ENCODE assay signal across 9 cellular contexts in the genomic region with DNA sequence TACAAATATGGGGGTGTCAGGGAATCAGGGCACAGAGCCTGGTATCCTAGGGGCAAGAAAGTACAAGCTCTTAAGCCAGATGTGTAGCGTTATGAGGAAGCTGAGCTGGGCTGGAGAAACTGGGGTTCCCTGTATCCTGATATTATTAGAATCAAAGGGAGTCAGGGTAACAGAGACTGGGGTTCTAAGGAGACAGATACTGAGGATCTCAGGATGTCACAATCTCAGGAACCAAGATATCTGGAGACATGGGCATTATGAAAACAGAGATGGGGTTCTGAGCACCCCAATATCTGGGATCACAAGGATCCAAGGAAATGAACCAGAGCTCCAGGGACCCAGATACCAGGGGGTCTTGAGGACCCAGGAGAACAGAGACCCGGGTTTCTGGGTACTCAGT. TPM values are rescaled to one million over a fixed set of nuclear protein-coding genes. Genes with fewer than 3 reads are reported as not detected.
DNase-seq lines count a peak whose midpoint lies in the region; ATAC-seq and TF ChIP-seq lines count a peak whose summit lies in the region.
"Had no signal": no experiment of that assay in that cellular context is flagged by ENCODE, and none has a peak within 500 bp of the region (broad histone marks: within the 10 kb centered on the region; RNA-seq: fewer than 3 reads in every experiment).

No MANE protein-coding gene starts in this region.

- peak overlapping the region; percentile 85 to 92 for H3K4me3 Mint-ChIP-seq in effector memory CD8-positive, alpha-beta T cell

- peak overlapping the region; percentile 84 to 100 (median 96) for H3K9ac ChIP-seq in BLaER1 treated with 17β-estradiol and CSF1 and Interleukin-3, amounts not matched to agents 10 nM and 100 nM
- peak overlapping the region; percentile 80 for H3K9ac ChIP-seq in OCI-LY1 (ENCODE audit: low read length)
- no peak overlapping the region for H3K9ac ChIP-seq in neural cell (ENCODE audit: low read length)

- H3K4me1 Mint-ChIP-seq in effector memory CD8-positive, alpha-beta T cell (ENCODE audit: low read depth in 2 of 2), result peaks cover 57 to 63% of the 10 kb centered on the region in 2 donors

- H3K9me3 Mint-ChIP-seq in effector memory CD8-positive, alpha-beta T cell, result no peaks in the 10 kb centered on the region

- no peak for TF ChIP-seq CTCF in OCI-LY1 (IDR thresholded peaks at IDR 0.05; ENCODE audit: low read length)
- no peak for TF ChIP-seq CTCF in neural cell (IDR thresholded peaks at IDR 0.05; ENCODE audit: poor library complexity, severe bottlenecking)

- H2AFZ ChIP-seq in OCI-LY1 (ENCODE audit: low read length) (no peak overlapping the region), neural cell (ENCODE audit: low read depth, low read length) (no peak overlapping the region)

- no peak for TF ChIP-seq EP300 in neural cell (conservative IDR thresholded peaks at IDR 0.05; ENCODE audit: poor library complexity, severe bottlenecking)

- H3K27me3 ChIP-seq in BLaER1 treated with 17β-estradiol and CSF1 and Interleukin-3, amounts not matched to agents 10 nM and 100 nM, result no peaks in the 10 kb centered on the region
- H3K27me3 ChIP-seq in OCI-LY1 (ENCODE audit: insufficient read depth, low read length) (no peaks in the 10 kb centered on the region; the same call in 1 of the 2 replicates), neural cell (ENCODE audit: insufficient read depth, low read depth, low read length) (peaks cover 83% of the 10 kb centered on the region)

- H3K79me2 ChIP-seq in OCI-LY1 (ENCODE audit: insufficient read depth, low read length) (no peaks in the 10 kb centered on the region), neural cell (replicated peaks; ENCODE audit: insufficient read depth, low read length) (no peaks in the 10 kb centered on the region)

- H3K27ac Mint-ChIP-seq in effector memory CD8-positive, alpha-beta T cell, result peak overlapping the region; percentile 94 to 97

- no peak for ATAC-seq in effector memory CD8-positive, alpha-beta T cell (replicated peaks)
- ATAC-seq in HG02970 (IDR thresholded peaks at IDR 0.05; ENCODE audit: low FRiP score, unreplicated experiment), result no peak
- ATAC-seq in GM21619 (IDR thresholded peaks at IDR 0.05; ENCODE audit: unreplicated experiment), result no peak
- no peak for ATAC-seq in GM19351 (IDR thresholded peaks at IDR 0.05; ENCODE audit: unreplicated experiment)

- H3K4me2 ChIP-seq in BLaER1 treated with 17β-estradiol and CSF1 and Interleukin-3, amounts not matched to agents 10 nM and 100 nM, result peak overlapping the region; percentile 85 to 100 (median 99)
- H3K4me2 ChIP-seq in OCI-LY1 (ENCODE audit: low read length) (peak overlapping the region; percentile 94), neural cell (ENCODE audit: low read length) (no peak overlapping the region)

- peak overlapping the region; percentile 68 to 100 (median 94) for H3K4me3 ChIP-seq in BLaER1 treated with 17β-estradiol and CSF1 and Interleukin-3, amounts not matched to agents 10 nM and 100 nM
- peak overlapping the region; percentile 84 for H3K4me3 ChIP-seq in OCI-LY1 (ENCODE audit: low read depth, low read length, poor library complexity, severe bottlenecking)
- H3K4me3 ChIP-seq in neural cell (ENCODE audit: low read length), result peak overlapping the region; percentile 37

- peaks cover 4 to 39% (median 32%) of the 10 kb centered on the region in 11 experiments; a peak in 17 of 22 replicates for H3K36me3 ChIP-seq in BLaER1 treated with 17β-estradiol and CSF1 and Interleukin-3, amounts not matched to agents 10 nM and 100 nM
- H3K36me3 ChIP-seq in OCI-LY1 (ENCODE audit: insufficient read depth, low read length) (peaks cover 6% of the 10 kb centered on the region; the same call in 1 of the 2 replicates), neural cell (ENCODE audit: insufficient read depth, low read length) (no peaks in the 10 kb centered on the region)

- no peaks in the 10 kb centered on the region for H3K27me3 Mint-ChIP-seq in effector memory CD8-positive, alpha-beta T cell

- H4K20me1 ChIP-seq in BLaER1 treated with 17β-estradiol and CSF1 and Interleukin-3, amounts not matched to agents 10 nM and 100 nM, result peaks cover 0 to 25% (median 15%) of the 10 kb centered on the region in 11 experiments; a peak in 13 of 22 replicates
- H4K20me1 ChIP-seq in OCI-LY1 (ENCODE audit: insufficient read depth, low read length), result no peaks in the 10 kb centered on the region
- H4K20me1 ChIP-seq in neural cell (ENCODE audit: insufficient read depth), result no peaks in the 10 kb centered on the region

- H3K27ac ChIP-seq in BLaER1 treated with 17β-estradiol and CSF1 and Interleukin-3, amounts not matched to agents 10 nM and 100 nM, result peak overlapping the region; percentile 76 to 100 (median 96)
- peak overlapping the region; percentile 95 for H3K27ac ChIP-seq in OCI-LY1 (ENCODE audit: low read depth, low read length, poor library complexity, severe bottlenecking)
- H3K27ac ChIP-seq in neural cell (ENCODE audit: low read length), result no peak overlapping the region

- peaks cover 12% of the 10 kb centered on the region for H3F3A ChIP-seq in OCI-LY1 (ENCODE audit: insufficient read depth, low read length)
- no peaks in the 10 kb centered on the region for H3F3A ChIP-seq in neural cell (ENCODE audit: insufficient read depth, low read length, poor library complexity, severe bottlenecking)

- H3K9me2 ChIP-seq in OCI-LY1 (ENCODE audit: low read depth, low read length) (no peaks in the 10 kb centered on the region), neural cell (ENCODE audit: insufficient read depth, low read length) (no peaks in the 10 kb centered on the region)

- DNase-seq in effector memory CD8-positive, alpha-beta T cell, result no peak
- no peak for DNase-seq in stimulated activated CD8-positive, alpha-beta memory T cell treated with anti-CD3 and anti-CD28 coated beads, Interleukin-4, amount 100 ng/mL, for 48 hours
- DNase-seq: NCI-H526 treated with DMSO at 0.1 percent for 48 hours had no signal

- no peaks in the 10 kb centered on the region for H3K9me3 ChIP-seq in BLaER1 treated with 17β-estradiol and CSF1 and Interleukin-3, amounts not matched to agents 10 nM and 100 nM (replicated peaks in 1 of 11)
- H3K9me3 ChIP-seq in OCI-LY1 (ENCODE audit: low read length), result no peaks in the 10 kb centered on the region
- H3K9me3 ChIP-seq in neural cell (ENCODE audit: low read length), result no peaks in the 10 kb centered on the region

- H3K4me1 ChIP-seq in BLaER1 treated with 17β-estradiol and CSF1 and Interleukin-3, amounts not matched to agents 10 nM and 100 nM, result peaks cover 36 to 73% (median 62%) of the 10 kb centered on the region in 10 experiments
- H3K4me1 ChIP-seq in OCI-LY1 (ENCODE audit: insufficient read depth, low read length, severe bottlenecking), result peaks cover 63% of the 10 kb centered on the region

- no peak for TF ChIP-seq RAD21 in neural cell (conservative IDR thresholded peaks at IDR 0.05)

- H3K36me3 Mint-ChIP-seq in effector memory CD8-positive, alpha-beta T cell (ENCODE audit: insufficient read depth), result peaks cover 68% of the 10 kb centered on the region

TF ChIP-seq in neural cell, 6 proteins besides CTCF, POLR2A, EP300 and RAD21:
- TF ChIP-seq, protein P1, sequence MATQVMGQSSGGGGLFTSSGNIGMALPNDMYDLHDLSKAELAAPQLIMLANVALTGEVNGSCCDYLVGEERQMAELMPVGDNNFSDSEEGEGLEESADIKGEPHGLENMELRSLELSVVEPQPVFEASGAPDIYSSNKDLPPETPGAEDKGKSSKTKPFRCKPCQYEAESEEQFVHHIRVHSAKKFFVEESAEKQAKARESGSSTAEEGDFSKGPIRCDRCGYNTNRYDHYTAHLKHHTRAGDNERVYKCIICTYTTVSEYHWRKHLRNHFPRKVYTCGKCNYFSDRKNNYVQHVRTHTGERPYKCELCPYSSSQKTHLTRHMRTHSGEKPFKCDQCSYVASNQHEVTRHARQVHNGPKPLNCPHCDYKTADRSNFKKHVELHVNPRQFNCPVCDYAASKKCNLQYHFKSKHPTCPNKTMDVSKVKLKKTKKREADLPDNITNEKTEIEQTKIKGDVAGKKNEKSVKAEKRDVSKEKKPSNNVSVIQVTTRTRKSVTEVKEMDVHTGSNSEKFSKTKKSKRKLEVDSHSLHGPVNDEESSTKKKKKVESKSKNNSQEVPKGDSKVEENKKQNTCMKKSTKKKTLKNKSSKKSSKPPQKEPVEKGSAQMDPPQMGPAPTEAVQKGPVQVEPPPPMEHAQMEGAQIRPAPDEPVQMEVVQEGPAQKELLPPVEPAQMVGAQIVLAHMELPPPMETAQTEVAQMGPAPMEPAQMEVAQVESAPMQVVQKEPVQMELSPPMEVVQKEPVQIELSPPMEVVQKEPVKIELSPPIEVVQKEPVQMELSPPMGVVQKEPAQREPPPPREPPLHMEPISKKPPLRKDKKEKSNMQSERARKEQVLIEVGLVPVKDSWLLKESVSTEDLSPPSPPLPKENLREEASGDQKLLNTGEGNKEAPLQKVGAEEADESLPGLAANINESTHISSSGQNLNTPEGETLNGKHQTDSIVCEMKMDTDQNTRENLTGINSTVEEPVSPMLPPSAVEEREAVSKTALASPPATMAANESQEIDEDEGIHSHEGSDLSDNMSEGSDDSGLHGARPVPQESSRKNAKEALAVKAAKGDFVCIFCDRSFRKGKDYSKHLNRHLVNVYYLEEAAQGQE (IDR thresholded peaks at IDR 0.05; ENCODE audit: borderline replicate concordance), result no peak
- TF ChIP-seq POLR2AphosphoS5 (IDR thresholded peaks at IDR 0.05) (no peak), TAF1 (IDR thresholded peaks at IDR 0.05; ENCODE audit: low read depth) (no peak), SMC3 (conservative IDR thresholded peaks at IDR 0.05; ENCODE audit: poor library complexity) (no peak), MXI1 (conservative IDR thresholded peaks at IDR 0.05; ENCODE audit: poor library complexity, severe bottlenecking) (no peak), EZH2 (IDR thresholded peaks at IDR 0.05; ENCODE audit: borderline replicate concordance, insufficient read depth, low read length, poor library complexity, severe bottlenecking) (no peak)

RNA-seq across cellular contexts. Expression of gene BCL3, which starts 0.8 kb away (rescaled TPM):
- polyA plus RNA-seq in neural cell, result 0.48 and 1.6 TPM in 2 replicates
- not detected in 2 replicates for polyA minus RNA-seq in neural cell

RNA-seq across cellular contexts. Expression of gene CBLC, which starts 28.4 kb away (rescaled TPM):
- not detected in 2 replicates for polyA plus RNA-seq in neural cell
- polyA minus RNA-seq in neural cell, result not detected in 2 replicates

RNA-seq across cellular contexts. Expression of gene CEACAM16, which starts 50.4 kb away (rescaled TPM):
- not detected in 2 replicates for polyA plus RNA-seq in neural cell
- not detected in 2 replicates for polyA minus RNA-seq in neural cell

RNA-seq across cellular contexts. Expression of gene BCAM, which starts 59.6 kb away (rescaled TPM):
- 0.54 and 0.68 TPM in 2 replicates for polyA plus RNA-seq in neural cell
- 1.2 and 1.9 TPM in 2 replicates for polyA minus RNA-seq in neural cell

Comparison
In these comparisons a context has a peak if more than half of its experiments do, and no peak if none do; other contexts are left out.
1. H3K4me3 ChIP-seq: peak in every context shown above with its lines; median percentile 94 in BLaER1 treated with 17β-estradiol and CSF1 and Interleukin-3, amounts not matched to agents 10 nM and 100 nM; 84 in OCI-LY1; 37 in neural cell.